In the genomic region with DNA sequence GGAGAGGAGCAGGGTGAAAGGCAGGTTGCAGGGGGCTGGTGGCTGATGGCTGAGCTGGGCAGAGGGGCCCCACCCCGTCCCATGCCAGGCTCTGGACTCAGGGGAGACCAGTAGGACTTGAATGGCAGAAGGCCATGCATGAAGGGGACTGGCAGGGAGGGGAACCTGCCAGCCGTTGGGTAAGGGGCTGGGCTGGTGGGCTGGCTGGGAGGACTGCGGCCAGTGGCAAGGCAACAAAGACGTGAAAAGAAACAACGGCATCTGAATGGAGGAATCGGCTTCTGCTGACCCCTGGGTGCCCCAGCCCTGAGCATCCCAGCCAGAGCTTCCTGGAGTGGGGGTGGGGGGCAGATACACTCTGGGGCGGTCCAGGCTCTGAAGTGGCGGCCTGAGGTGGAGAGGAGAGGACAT, we compare ENCODE assay signal across 1 cellular context.
TF ChIP-seq lines count a peak whose summit lies in the region.

No MANE protein-coding gene starts in this region.

TF ChIP-seq in SK-N-SH, 30 proteins besides CTCF, POLR2A, EP300 and RAD21:
- TF ChIP-seq NFIC (IDR thresholded peaks at IDR 0.05; ENCODE audit: borderline replicate concordance), result no peak
- TF ChIP-seq ELF1 (IDR thresholded peaks at IDR 0.05), result no peak
- no peak for TF ChIP-seq TAF1 (IDR thresholded peaks at IDR 0.05; ENCODE audit: borderline replicate concordance, low read depth, low read length)
- TF ChIP-seq REST (IDR thresholded peaks at IDR 0.05; ENCODE audit: low read depth, low read length), result no peak
- TF ChIP-seq RFX5 (IDR thresholded peaks at IDR 0.05; ENCODE audit: low read length), result no peak
